Comparison of ENCODE assay signal across 9 cellular contexts in genomic region chr5:67315082-67315801, GRCh38.
DNase-seq lines count a peak whose midpoint lies in the region; ATAC-seq, FAIRE-seq and TF ChIP-seq lines count a peak whose summit lies in the region.
"Had no signal": no experiment of that assay in that cellular context is flagged by ENCODE, and none has a peak within 500 bp of the region (broad histone marks: within the 10 kb centered on the region; RNA-seq: fewer than 3 reads in every experiment).

No MANE protein-coding gene starts in this region.

- H3K27me3 ChIP-seq in astrocyte (ENCODE audit: insufficient read depth, low read length), result no peaks in the 10 kb centered on the region
- no peaks in the 10 kb centered on the region for H3K27me3 ChIP-seq in sigmoid colon
- H3K27me3 ChIP-seq in psoas muscle (ENCODE audit: insufficient read depth in 3 of 3, low read length in 2 of 3), result no peaks in the 10 kb centered on the region

- H3K4me3 ChIP-seq in astrocyte (ENCODE audit: insufficient read depth, low read depth, low read length) (peak overlapping the region; percentile 5), sigmoid colon (no peak overlapping the region), psoas muscle (no peak overlapping the region)

- TF ChIP-seq EP300 in sigmoid colon (IDR thresholded peaks at IDR 0.05), result no peak

- 84 to 87% methylated on average over 5 of the region's 5 CpGs for WGBS in sigmoid colon, 2 donors
- WGBS in psoas muscle, 3 donors, result 30 to 49% (median 34%) methylated on average over 5 of the region's 5 CpGs

- no peaks in the 10 kb centered on the region for H3K36me3 Mint-ChIP-seq in astrocyte (ENCODE audit: low read depth, unreplicated experiment)

- peaks cover 7% of the 10 kb centered on the region for H3K4me1 Mint-ChIP-seq in astrocyte (ENCODE audit: low read depth, unreplicated experiment)

- peak overlapping the region; percentile 67 for H3K4me2 ChIP-seq in astrocyte (ENCODE audit: low read length)

- H3K27ac ChIP-seq in astrocyte (ENCODE audit: low read depth, low read length) (no peak overlapping the region), sigmoid colon (peak overlapping the region; percentile 33 to 56 (median 50)), psoas muscle (no peak overlapping the region)

- H3K36me3 ChIP-seq in astrocyte (ENCODE audit: insufficient read depth, low read length) (no peaks in the 10 kb centered on the region), sigmoid colon (no peaks in the 10 kb centered on the region), psoas muscle (ENCODE audit: insufficient read depth in 1 of 2, low read depth in 1 of 2) (no peaks in the 10 kb centered on the region)

- peaks cover 1% of the 10 kb centered on the region for H3K9me3 Mint-ChIP-seq in astrocyte (ENCODE audit: unreplicated experiment)
- H3K9me3 Mint-ChIP-seq: central memory CD8-positive, alpha-beta T cell had no signal

- DNase-seq in astrocyte (ENCODE audit: low read depth) (peak; percentile 65), left cardiac atrium (no peak), sigmoid colon (no peak), H4 (ENCODE audit: low spot score) (no peak), psoas muscle (no peak)

- H2AFZ ChIP-seq in astrocyte (ENCODE audit: low read depth, low read length), result peak overlapping the region; percentile 68

- no peak for TF ChIP-seq CTCF in astrocyte (IDR thresholded peaks at IDR 0.05; ENCODE audit: insufficient read depth, low read depth, low read length)
- TF ChIP-seq CTCF in sigmoid colon (IDR thresholded peaks at IDR 0.05), result no peak
- no peak for TF ChIP-seq CTCF in psoas muscle (IDR thresholded peaks at IDR 0.05)

- H3K9ac ChIP-seq in astrocyte (ENCODE audit: low read length), result peak overlapping the region; percentile 3

- no peak overlapping the region for H3K27ac Mint-ChIP-seq in astrocyte (ENCODE audit: unreplicated experiment)

- H3K79me2 ChIP-seq in astrocyte (ENCODE audit: insufficient read depth, low read length), result no peaks in the 10 kb centered on the region

- intact Hi-C loops in left cardiac atrium (cut with DNase I), result no loop called here
- intact Hi-C loops in sigmoid colon (cut with DNase I), result no loop called here
- intact Hi-C loops in psoas muscle (cut with DNase I), result no loop called here

- ATAC-seq in GM18511 (IDR thresholded peaks at IDR 0.05; ENCODE audit: unreplicated experiment) (peak; percentile 18), left cardiac atrium (peak; percentile 72 to 96), GM18502 (IDR thresholded peaks at IDR 0.05; ENCODE audit: poor library complexity, unreplicated experiment) (no peak), GM18873 (IDR thresholded peaks at IDR 0.05; ENCODE audit: low FRiP score, unreplicated experiment) (no peak), psoas muscle (no peak)

- no peak overlapping the region for H3K4me3 Mint-ChIP-seq in astrocyte (ENCODE audit: unreplicated experiment)
- H3K4me3 Mint-ChIP-seq: central memory CD8-positive, alpha-beta T cell had no signal

- no peak for TF ChIP-seq POLR2A in sigmoid colon (IDR thresholded peaks at IDR 0.05)

- H3K4me1 ChIP-seq in astrocyte (ENCODE audit: insufficient read depth, low read length) (peaks cover 10% of the 10 kb centered on the region), sigmoid colon (no peaks in the 10 kb centered on the region), psoas muscle (no peaks in the 10 kb centered on the region)

- no peak for FAIRE-seq in astrocyte (lab: Jason Lieb, UNC)

- no peaks in the 10 kb centered on the region for H3K27me3 Mint-ChIP-seq in astrocyte (ENCODE audit: low read depth, unreplicated experiment)
- H3K27me3 Mint-ChIP-seq: central memory CD8-positive, alpha-beta T cell had no signal

- H4K20me1 ChIP-seq in astrocyte (ENCODE audit: insufficient read depth, low read length), result no peaks in the 10 kb centered on the region

- H3K9me3 ChIP-seq in astrocyte (ENCODE audit: insufficient read depth, low read depth, low read length), result no peaks in the 10 kb centered on the region
- no peaks in the 10 kb centered on the region for H3K9me3 ChIP-seq in sigmoid colon
- peaks cover 10% of the 10 kb centered on the region for H3K9me3 ChIP-seq in psoas muscle

Comparison
In these comparisons a context has a peak if more than half of its experiments do, and no peak if none do; other contexts are left out.
1. ATAC-seq: peak in GM18511 (single experiment) and left cardiac atrium (2 of 2); none in GM18502 (single experiment), GM18873 (single experiment) and psoas muscle (0 of 4).
2. H3K27ac ChIP-seq: peak in sigmoid colon (4 of 4); none in astrocyte (single experiment) and psoas muscle (single experiment).